In genomic region chr14:75164809-75165208, GRCh38 we compare ENCODE assay signal across 27 cellular contexts. TPM values are rescaled to one million over a fixed set of nuclear protein-coding genes. Genes with fewer than 3 reads are reported as not detected.
DNase-seq lines count a peak whose midpoint lies in the region; ATAC-seq and TF ChIP-seq lines count a peak whose summit lies in the region.
"Had no signal": no experiment of that assay in that cellular context is flagged by ENCODE, and none has a peak within 500 bp of the region (broad histone marks: within the 10 kb centered on the region; RNA-seq: fewer than 3 reads in every experiment).

No MANE protein-coding gene starts in this region.

- no peak for ATAC-seq in RWPE2 (ENCODE audit: low read depth)
- ATAC-seq: A549; CD8-positive, alpha-beta T cell; GM23338; HepG2; K562; PC-3; Right ventricle myocardium inferior had no signal

- no peaks in the 10 kb centered on the region for H3K27me3 ChIP-seq in RWPE2 (ENCODE audit: insufficient read depth, poor library complexity, severe bottlenecking)
- H3K27me3 ChIP-seq in layer of hippocampus (ENCODE audit: control insufficient read depth, insufficient read depth, low read length), result no peaks in the 10 kb centered on the region
- H3K27me3 ChIP-seq in esophagus squamous epithelium, result no peaks in the 10 kb centered on the region
- H3K27me3 ChIP-seq in sigmoid colon, result no peaks in the 10 kb centered on the region
- H3K27me3 ChIP-seq: BLaER1 treated with 17β-estradiol and CSF1 and Interleukin-3, amounts not matched to agents 10 nM and 100 nM; SJCRH30 had no signal

- WGBS in esophagus squamous epithelium, 2 donors, result 97 to 100% methylated on average over 1 of the region's 1 CpG
- WGBS in sigmoid colon, 2 donors, result 39 to 98% methylated on average over 1 of the region's 1 CpG

- H3K36me3 ChIP-seq in RWPE2 (ENCODE audit: low read depth) (peaks cover 45% of the 10 kb centered on the region), esophagus squamous epithelium (peaks cover 0 to 11% (median 0%) of the 10 kb centered on the region in 3 donors), sigmoid colon (no peaks in the 10 kb centered on the region)
- H3K36me3 ChIP-seq: SJCRH30 had no signal

- H3K27ac ChIP-seq in RWPE2 (ENCODE audit: poor library complexity, severe bottlenecking) (peak overlapping the region; percentile 4), caudate nucleus (ENCODE audit: low read depth, low read length) (peak overlapping the region; percentile 96), layer of hippocampus (ENCODE audit: low read depth, low read length) (peak overlapping the region; percentile 54), esophagus squamous epithelium (no peak overlapping the region), sigmoid colon (no peak overlapping the region)
- H3K27ac ChIP-seq: A549; BLaER1 treated with 17β-estradiol and CSF1 and Interleukin-3, amounts not matched to agents 10 nM and 100 nM had no signal

- intact Hi-C loops in esophagus squamous epithelium (cut with DNase I), result no loop called here
- intact Hi-C loops in sigmoid colon (cut with DNase I), result no loop called here

- no peak for TF ChIP-seq EP300 in sigmoid colon (IDR thresholded peaks at IDR 0.05)

- no peaks in the 10 kb centered on the region for H3K9me3 ChIP-seq in RWPE2 (ENCODE audit: severe bottlenecking)
- no peaks in the 10 kb centered on the region for H3K9me3 ChIP-seq in esophagus squamous epithelium
- no peaks in the 10 kb centered on the region for H3K9me3 ChIP-seq in sigmoid colon
- H3K9me3 ChIP-seq: A549; BLaER1 treated with 17β-estradiol and CSF1 and Interleukin-3, amounts not matched to agents 10 nM and 100 nM; SJCRH30 had no signal

- DNase-seq in RWPE2 (ENCODE audit: low spot score) (no peak), caudate nucleus (lab: John Stamatoyannopoulos, UW) (no peak), superior temporal gyrus (ENCODE audit: extremely low spot score) (peak; percentile 54), esophagus squamous epithelium (lab: John Stamatoyannopoulos, UW) (no peak), Kasumi-1 (lab: John Stamatoyannopoulos, UW) (no peak), NCI-H2029 treated with DMSO at 0.1 percent for 48 hours (lab: John Stamatoyannopoulos, UW) (no peak), sigmoid colon (no peak)
- DNase-seq: AML-193; CD8-positive, alpha-beta T cell; DMS79 treated with DMSO at 0.1 percent for 48 hours; GF-D8; H9; MV-4-11; NCI-H1105; NCI-H1436 treated with DMSO at 0.1 percent for 48 hours; NCI-H187 treated with DMSO at 0.1 percent for 48 hours; NCI-H2107; NCI-H774; PC-3; SJCRH30 had no signal

- no peak overlapping the region for H3K4me3 ChIP-seq in RWPE2 (ENCODE audit: severe bottlenecking)
- no peak overlapping the region for H3K4me3 ChIP-seq in esophagus squamous epithelium
- H3K4me3 ChIP-seq in sigmoid colon, result no peak overlapping the region
- H3K4me3 ChIP-seq: A549; BLaER1 treated with 17β-estradiol and CSF1 and Interleukin-3, amounts not matched to agents 10 nM and 100 nM; GM23338; K562; SJCRH30 had no signal

- no peak for TF ChIP-seq POLR2A in esophagus squamous epithelium (IDR thresholded peaks at IDR 0.05)
- no peak for TF ChIP-seq POLR2A in sigmoid colon (IDR thresholded peaks at IDR 0.05)

- TF ChIP-seq CTCF in RWPE2 (IDR thresholded peaks at IDR 0.05; ENCODE audit: poor library complexity, severe bottlenecking) (no peak), esophagus squamous epithelium (IDR thresholded peaks at IDR 0.05) (no peak), sigmoid colon (IDR thresholded peaks at IDR 0.05) (no peak)

- H3K4me1 ChIP-seq in RWPE2 (ENCODE audit: insufficient read depth, poor library complexity, severe bottlenecking) (peaks cover 20% of the 10 kb centered on the region), esophagus squamous epithelium (peaks cover 0 to 47% (median 8%) of the 10 kb centered on the region in 3 donors), sigmoid colon (peaks cover 0 to 56% (median 35%) of the 10 kb centered on the region in 4 donors)

RNA-seq across cellular contexts. Expression of gene TMED10, which starts 11.6 kb away (rescaled TPM):
- total RNA-seq in esophagus squamous epithelium (100 to 1,000 TPM; 174 to 267 (median 206) TPM), sigmoid colon (100 to 1,000 TPM; 107 to 175 (median 165) TPM)
- 100 to 1,000 TPM in 1 of 3 donors, 10 to 100 TPM in 2; 38.4 to 236 (median 51.1) TPM for polyA plus RNA-seq in sigmoid colon

RNA-seq across cellular contexts. Expression of gene NEK9, which starts 38.0 kb away (rescaled TPM):
- total RNA-seq in esophagus squamous epithelium, result 10 to 100 TPM; 16.6 to 37.2 (median 17.8) TPM
- 10 to 100 TPM; 54.4 to 66.7 (median 59.9) TPM for total RNA-seq in sigmoid colon
- 10 to 100 TPM in 2 of 3 donors, 1 to 10 TPM in 1; 9.0 to 38.8 (median 11.4) TPM for polyA plus RNA-seq in sigmoid colon

Comparison
In these comparisons a context has a peak if more than half of its experiments do, and no peak if none do; other contexts are left out.
1. H3K27ac ChIP-seq: peak in RWPE2 (single experiment), caudate nucleus (single experiment) and layer of hippocampus (single experiment); none in esophagus squamous epithelium (0 of 4) and sigmoid colon (0 of 4).